ENCODE assay signal across 2 cellular contexts in the genomic region with DNA sequence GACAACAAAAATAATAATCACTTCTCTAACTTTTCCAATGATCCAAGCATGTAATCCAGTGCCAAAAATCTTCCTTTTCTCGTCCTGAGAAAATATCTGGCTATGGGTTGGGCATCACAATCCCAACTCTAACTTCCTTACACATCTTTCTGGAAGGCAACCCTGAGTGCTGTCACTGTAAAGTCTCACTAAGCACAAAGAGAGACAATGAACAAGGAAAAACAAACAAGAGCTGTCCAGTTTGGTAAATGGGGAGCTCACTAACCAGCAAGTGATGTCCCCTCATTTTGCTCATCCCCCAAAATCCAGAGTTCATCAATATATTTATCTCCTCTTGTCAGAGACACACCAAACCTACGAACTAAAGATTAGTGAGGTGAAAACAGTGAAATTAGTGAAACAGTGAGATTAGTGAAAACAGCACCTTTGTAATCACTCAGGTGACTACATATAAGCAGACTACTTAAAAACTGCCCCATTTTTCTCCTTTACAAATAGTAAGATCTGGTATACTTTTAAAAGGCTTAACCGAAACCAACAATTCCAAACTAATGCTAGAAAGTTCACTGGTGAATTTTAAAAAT.
TF ChIP-seq lines count a peak whose summit lies in the region.

No MANE protein-coding gene starts in this region.

TF ChIP-seq in IMR-90, 13 proteins besides CTCF, POLR2A, EP300 and RAD21:
- no peak for TF ChIP-seq RCOR1 (IDR thresholded peaks at IDR 0.05; ENCODE audit: insufficient replicate concordance, low read length)
- TF ChIP-seq RFX5 (IDR thresholded peaks at IDR 0.05; ENCODE audit: low read depth, low read length), result no peak
- TF ChIP-seq SMC3 (IDR thresholded peaks at IDR 0.05; ENCODE audit: low read depth, low read length), result no peak
- no peak for TF ChIP-seq NFE2L2 (IDR thresholded peaks at IDR 0.05; ENCODE audit: low read depth, low read length)
- TF ChIP-seq, protein P1, sequence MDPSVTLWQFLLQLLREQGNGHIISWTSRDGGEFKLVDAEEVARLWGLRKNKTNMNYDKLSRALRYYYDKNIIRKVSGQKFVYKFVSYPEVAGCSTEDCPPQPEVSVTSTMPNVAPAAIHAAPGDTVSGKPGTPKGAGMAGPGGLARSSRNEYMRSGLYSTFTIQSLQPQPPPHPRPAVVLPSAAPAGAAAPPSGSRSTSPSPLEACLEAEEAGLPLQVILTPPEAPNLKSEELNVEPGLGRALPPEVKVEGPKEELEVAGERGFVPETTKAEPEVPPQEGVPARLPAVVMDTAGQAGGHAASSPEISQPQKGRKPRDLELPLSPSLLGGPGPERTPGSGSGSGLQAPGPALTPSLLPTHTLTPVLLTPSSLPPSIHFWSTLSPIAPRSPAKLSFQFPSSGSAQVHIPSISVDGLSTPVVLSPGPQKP (IDR thresholded peaks at IDR 0.05; ENCODE audit: borderline replicate concordance, low read depth, low read length), result no peak
- TF ChIP-seq CEBPB (IDR thresholded peaks at IDR 0.05; ENCODE audit: low read depth, low read length), result no peak
- TF ChIP-seq MXI1 (IDR thresholded peaks at IDR 0.05; ENCODE audit: borderline replicate concordance, low read depth, low read length), result no peak
- TF ChIP-seq FOS (IDR thresholded peaks at IDR 0.05; ENCODE audit: low read depth, low read length), result no peak
- TF ChIP-seq BHLHE40 (IDR thresholded peaks at IDR 0.05; ENCODE audit: low read depth, low read length), result no peak
- no peak for TF ChIP-seq CHD1 (IDR thresholded peaks at IDR 0.05; ENCODE audit: low read depth, low read length)
- no peak for TF ChIP-seq MAZ (IDR thresholded peaks at IDR 0.05; ENCODE audit: borderline replicate concordance, low read depth, low read length)
- TF ChIP-seq MAFK (IDR thresholded peaks at IDR 0.05; ENCODE audit: low read depth, low read length), result no peak
- TF ChIP-seq, protein P2, sequence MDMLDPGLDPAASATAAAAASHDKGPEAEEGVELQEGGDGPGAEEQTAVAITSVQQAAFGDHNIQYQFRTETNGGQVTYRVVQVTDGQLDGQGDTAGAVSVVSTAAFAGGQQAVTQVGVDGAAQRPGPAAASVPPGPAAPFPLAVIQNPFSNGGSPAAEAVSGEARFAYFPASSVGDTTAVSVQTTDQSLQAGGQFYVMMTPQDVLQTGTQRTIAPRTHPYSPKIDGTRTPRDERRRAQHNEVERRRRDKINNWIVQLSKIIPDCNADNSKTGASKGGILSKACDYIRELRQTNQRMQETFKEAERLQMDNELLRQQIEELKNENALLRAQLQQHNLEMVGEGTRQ (IDR thresholded peaks at IDR 0.05; ENCODE audit: low read depth, low read length), result no peak

TF ChIP-seq in H1, 55 proteins besides CTCF, POLR2A, EP300 and RAD21:
- TF ChIP-seq BRCA1 (IDR thresholded peaks at IDR 0.05; ENCODE audit: low read depth, low read length) (no peak), SIN3A (conservative IDR thresholded peaks at IDR 0.05 in 1 of 2, IDR thresholded peaks at IDR 0.05 in 1 of 2; ENCODE audit: low read depth in 1 of 2, low read length in 2 of 2) (no peak), EGR1 (IDR thresholded peaks at IDR 0.05; ENCODE audit: borderline replicate concordance, low read depth, low read length) (no peak), TAF7 (optimal IDR thresholded peaks at IDR 0.05; ENCODE audit: borderline replicate concordance, low read depth, low read length) (no peak), CBX8 (IDR thresholded peaks at IDR 0.05; ENCODE audit: borderline replicate concordance, low read depth, low read length) (no peak), ASH2L (IDR thresholded peaks at IDR 0.05; ENCODE audit: low read length) (no peak), EZH2 (IDR thresholded peaks at IDR 0.05; ENCODE audit: low read depth, low read length, severe bottlenecking) (no peak), YY1 (IDR thresholded peaks at IDR 0.05; ENCODE audit: low read depth, low read length) (no peak), JUND (IDR thresholded peaks at IDR 0.05; ENCODE audit: low read length) (no peak), SP4 (IDR thresholded peaks at IDR 0.05; ENCODE audit: low read length) (no peak), SIX5 (IDR thresholded peaks at IDR 0.05; ENCODE audit: low read depth, low read length) (no peak), GABPA (IDR thresholded peaks at IDR 0.05; ENCODE audit: borderline replicate concordance, insufficient read depth, low read length) (no peak), BACH1 (IDR thresholded peaks at IDR 0.05; ENCODE audit: low read length) (no peak), RNF2 (IDR thresholded peaks at IDR 0.05; ENCODE audit: borderline replicate concordance, low read depth, low read length, missing control alignments, poor library complexity, severe bottlenecking) (no peak), MAFK (IDR thresholded peaks at IDR 0.05; ENCODE audit: low read depth, low read length) (no peak), SP2 (IDR thresholded peaks at IDR 0.05; ENCODE audit: low read length) (no peak), NANOG (IDR thresholded peaks at IDR 0.05; ENCODE audit: insufficient read depth, low read depth, low read length, poor library complexity, severe bottlenecking) (no peak)
- TF ChIP-seq, protein P2 (IDR thresholded peaks at IDR 0.05; ENCODE audit: low read length), result no peak
TF ChIP-seq in H1: peak in this region for 0.
